Comparison of ENCODE assay signal across 8 cellular contexts in genomic region chr3:195443391-195443989, GRCh38. TPM values are rescaled to one million over a fixed set of nuclear protein-coding genes. Genes with fewer than 3 reads are reported as not detected.
DNase-seq lines count a peak whose midpoint lies in the region; ATAC-seq and TF ChIP-seq lines count a peak whose summit lies in the region.

No MANE protein-coding gene starts in this region.

- POLR2A ChIA-PET in activated B cell treated with CpG ODN at 0.5 μM for 24 hours (lab: Charles Lee), result interaction anchor here (0.7 to 2.9 kb wide), 14 partner anchors 10 to 989 kb away, joined by 3 to 20 read pairs (median 4); partner anchors contain the start of genes LSG1, PPP1R2 and XXYLT1

- no peaks in the 10 kb centered on the region for H3K27me3 ChIP-seq in iPS-18a (ENCODE audit: control insufficient read depth, insufficient read depth, low read length)

- H3K4me3 Mint-ChIP-seq in activated B cell treated with CpG ODN at 0.5 μM for 24 hours, result peak overlapping the region; percentile 95
- peak overlapping the region; percentile 95 to 96 for H3K4me3 Mint-ChIP-seq in stimulated activated naive CD8-positive, alpha-beta T cell treated with anti-CD3 and anti-CD28 coated beads, Interleukin-15, amount 100 ng/mL, for 72 hours

- intact Hi-C loops in activated B cell treated with CpG ODN at 0.5 μM for 24 hours (cut with micrococcal nuclease), result loop anchor here (1.0 to 5.0 kb wide), 10 partner anchors 15 to 957 kb away; partner anchors contain the start of genes ATP13A3, FAM43A, LSG1 and TFRC

- H3K9me3 Mint-ChIP-seq in activated B cell treated with CpG ODN at 0.5 μM for 24 hours, result no peaks in the 10 kb centered on the region
- no peaks in the 10 kb centered on the region for H3K9me3 Mint-ChIP-seq in stimulated activated naive CD8-positive, alpha-beta T cell treated with anti-CD3 and anti-CD28 coated beads, Interleukin-15, amount 100 ng/mL, for 72 hours

- ATAC-seq in activated B cell treated with CpG ODN at 0.5 μM for 24 hours (ENCODE audit: low read depth) (no peak), GM21737 (IDR thresholded peaks at IDR 0.05; ENCODE audit: unreplicated experiment) (no peak), HG02623 (IDR thresholded peaks at IDR 0.05; ENCODE audit: unreplicated experiment) (no peak)
- no peak for ATAC-seq in stimulated activated naive CD8-positive, alpha-beta T cell treated with anti-CD3 and anti-CD28 coated beads, Interleukin-15, amount 100 ng/mL, for 72 hours

- TF ChIP-seq CTCF in activated B cell treated with CpG ODN at 0.5 μM for 24 hours (IDR thresholded peaks at IDR 0.05), result no peak

- no peaks in the 10 kb centered on the region for H3K27me3 Mint-ChIP-seq in activated B cell treated with CpG ODN at 0.5 μM for 24 hours
- no peaks in the 10 kb centered on the region for H3K27me3 Mint-ChIP-seq in stimulated activated naive CD8-positive, alpha-beta T cell treated with anti-CD3 and anti-CD28 coated beads, Interleukin-15, amount 100 ng/mL, for 72 hours

- DNase-seq in NCI-H748 treated with DMSO at 0.1 percent for 48 hours (lab: John Stamatoyannopoulos, UW) (peak; percentile 33), NCI-H748 (lab: John Stamatoyannopoulos, UW; ENCODE audit: unreplicated experiment) (no peak), activated B cell treated with CpG ODN at 0.5 μM for 24 hours (no peak), CD1c-positive myeloid dendritic cell (ENCODE audit: extremely low spot score) (no peak)
- no peak for DNase-seq in stimulated activated naive CD8-positive, alpha-beta T cell treated with anti-CD3 and anti-CD28 coated beads, Interleukin-15, amount 100 ng/mL, for 72 hours

- peaks cover 15% of the 10 kb centered on the region for H3K4me1 ChIP-seq in iPS-18a (ENCODE audit: control insufficient read depth, low read depth, low read length)

- peak overlapping the region; percentile 74 for H3K27ac Mint-ChIP-seq in activated B cell treated with CpG ODN at 0.5 μM for 24 hours
- H3K27ac Mint-ChIP-seq in stimulated activated naive CD8-positive, alpha-beta T cell treated with anti-CD3 and anti-CD28 coated beads, Interleukin-15, amount 100 ng/mL, for 72 hours, result peak overlapping the region; percentile 72 to 92

- no peaks in the 10 kb centered on the region for H3K36me3 ChIP-seq in iPS-18a (ENCODE audit: control insufficient read depth, low read depth, low read length)

- CTCF ChIA-PET in activated B cell treated with CpG ODN at 0.5 μM for 24 hours (lab: Charles Lee), result no interaction called here

- H3K36me3 Mint-ChIP-seq in activated B cell treated with CpG ODN at 0.5 μM for 24 hours (ENCODE audit: low read depth), result peaks cover 12% of the 10 kb centered on the region

- H3K9ac ChIP-seq in iPS-18a (ENCODE audit: low read length), result no peak overlapping the region

- peaks cover 38% of the 10 kb centered on the region for H3K4me1 Mint-ChIP-seq in activated B cell treated with CpG ODN at 0.5 μM for 24 hours
- peaks cover 56% of the 10 kb centered on the region for H3K4me1 Mint-ChIP-seq in stimulated activated naive CD8-positive, alpha-beta T cell treated with anti-CD3 and anti-CD28 coated beads, Interleukin-15, amount 100 ng/mL, for 72 hours

- no peaks in the 10 kb centered on the region for H3K9me3 ChIP-seq in iPS-18a (ENCODE audit: control insufficient read depth, low read depth, low read length)

- peak overlapping the region; percentile 45 for H3K4me3 ChIP-seq in iPS-18a (ENCODE audit: low read length)

- H3K27ac ChIP-seq in iPS-18a (ENCODE audit: low read length), result no peak overlapping the region

RNA-seq across cellular contexts. Expression of gene ACAP2, which starts 0.7 kb away (rescaled TPM):
- total RNA-seq in activated B cell treated with CpG ODN at 0.5 μM for 24 hours, result 75.5 and 89.7 TPM in 2 replicates
